Comparison of ENCODE assay signal across 19 cellular contexts in genomic region chr2:96970910-96971309, GRCh38. TPM values are rescaled to one million over a fixed set of nuclear protein-coding genes. Genes with fewer than 3 reads are reported as not detected.
DNase-seq lines count a peak whose midpoint lies in the region; ATAC-seq and TF ChIP-seq lines count a peak whose summit lies in the region.
"Had no signal": no experiment of that assay in that cellular context is flagged by ENCODE, and none has a peak within 500 bp of the region (broad histone marks: within the 10 kb centered on the region; RNA-seq: fewer than 3 reads in every experiment).

No MANE protein-coding gene starts in this region.

- H3K4me3 ChIP-seq in CD4-positive, CD25-positive, alpha-beta regulatory T cell (ENCODE audit: low read depth, low read length): no peak overlapping the region
- H3K4me3 ChIP-seq in smooth muscle cell (no peak overlapping the region), trophoblast cell (ENCODE audit: low read depth, low read length) (no peak overlapping the region)
- H3K4me3 ChIP-seq: GM12878, PC-9 had no signal

- H2BK120ac ChIP-seq in trophoblast cell (ENCODE audit: insufficient read depth, low read length, poor library complexity): no peak overlapping the region

- H3K9ac ChIP-seq in smooth muscle cell (ENCODE audit: low read depth): no peak overlapping the region
- H3K9ac ChIP-seq in trophoblast cell (ENCODE audit: low read length): no peak overlapping the region

- TF ChIP-seq CTCF in smooth muscle cell (IDR thresholded peaks at IDR 0.05; ENCODE audit: borderline replicate concordance, insufficient read depth, poor library complexity, severe bottlenecking): no peak

- H3K4me3 Mint-ChIP-seq in CD4-positive, CD25-positive, alpha-beta regulatory T cell: no peak overlapping the region
- H3K4me3 Mint-ChIP-seq: naive B cell had no signal

- no peak overlapping the region for H2AK5ac ChIP-seq in trophoblast cell (ENCODE audit: low read length)

- no peak overlapping the region for H3K14ac ChIP-seq in trophoblast cell (ENCODE audit: low read length)

- H3F3A ChIP-seq in smooth muscle cell (ENCODE audit: low read depth): no peaks in the 10 kb centered on the region

- H3K27me3 Mint-ChIP-seq in CD4-positive, CD25-positive, alpha-beta regulatory T cell: no peaks in the 10 kb centered on the region

- H3K36me3 ChIP-seq in CD4-positive, CD25-positive, alpha-beta regulatory T cell (ENCODE audit: control insufficient read depth, insufficient read depth, low read length): no peaks in the 10 kb centered on the region
- no peaks in the 10 kb centered on the region for H3K36me3 ChIP-seq in smooth muscle cell (ENCODE audit: low read depth)
- H3K36me3 ChIP-seq in trophoblast cell (ENCODE audit: control insufficient read depth in 1 of 2, insufficient read depth in 2 of 2, low read length in 2 of 2): no peaks in the 10 kb centered on the region

- no peak overlapping the region for H2BK5ac ChIP-seq in trophoblast cell (ENCODE audit: low read depth, low read length, poor library complexity)

- no peak overlapping the region for H4K91ac ChIP-seq in trophoblast cell (ENCODE audit: low read depth, low read length)

- ATAC-seq in CD4-positive, CD25-positive, alpha-beta regulatory T cell (ENCODE audit: low read depth in 2 of 2): no peak
- ATAC-seq in HG03175 (IDR thresholded peaks at IDR 0.05; ENCODE audit: unreplicated experiment): no peak
- ATAC-seq: HCT116 had no signal

- H3K4me1 Mint-ChIP-seq in CD4-positive, CD25-positive, alpha-beta regulatory T cell: peaks cover 0 to 14% (median 5%) of the 10 kb centered on the region in 4 donors

- H2AFZ ChIP-seq in smooth muscle cell (ENCODE audit: low read depth) (no peak overlapping the region), trophoblast cell (ENCODE audit: insufficient read depth, low read length, poor library complexity) (no peak overlapping the region)
- H2AFZ ChIP-seq: PC-9 had no signal

- H3K79me1 ChIP-seq in trophoblast cell (ENCODE audit: low read length): no peaks in the 10 kb centered on the region

- no peak for DNase-seq in CD4-positive, CD25-positive, alpha-beta regulatory T cell
- peak; percentile 62 for DNase-seq in DMS79 (lab: John Stamatoyannopoulos, UW)
- DNase-seq in NCI-H2171 treated with DMSO at 0.1 percent for 48 hours (lab: John Stamatoyannopoulos, UW): peak; percentile 56
- DNase-seq in smooth muscle cell (lab: John Stamatoyannopoulos, UW; ENCODE audit: unreplicated experiment): no peak
- no peak for DNase-seq in trophoblast cell
- no peak for DNase-seq in cerebellum (ENCODE audit: low spot score)
- DNase-seq: activated CD4-positive, alpha-beta T cell treated with anti-CD3 and anti-CD28 coated beads for 1 hour; activated effector memory CD4-positive, alpha-beta T cell treated with Interleukin-2 at 50 U/mL for 16 hours; amniotic stem cell; effector memory CD4-positive, alpha-beta T cell; GF-D8; naive B cell; NCI-H1092 had no signal

- 92% methylated on average over 2 of the region's 2 CpGs for WGBS in smooth muscle cell (ENCODE audit: low lambda C conversion rate)
- no CpG with 5 or more reads among the region's 2 CpGs for WGBS in trophoblast cell (ENCODE audit: extremely low coverage, insufficient coverage, insufficient read length)

- peaks cover 0 to 2% (median 0%) of the 10 kb centered on the region in 7 donors for H3K9me3 Mint-ChIP-seq in CD4-positive, CD25-positive, alpha-beta regulatory T cell
- H3K9me3 Mint-ChIP-seq: naive B cell had no signal

- no peak overlapping the region for H3K27ac ChIP-seq in CD4-positive, CD25-positive, alpha-beta regulatory T cell (ENCODE audit: insufficient read depth, low read length, poor library complexity, severe bottlenecking)
- H3K27ac ChIP-seq in layer of hippocampus (ENCODE audit: low read depth, low read length): peak overlapping the region; percentile 63
- H3K27ac ChIP-seq in smooth muscle cell (ENCODE audit: low read depth): no peak overlapping the region
- H3K27ac ChIP-seq in trophoblast cell (ENCODE audit: low read depth, low read length): no peak overlapping the region
- H3K27ac ChIP-seq: PC-9 had no signal

- H3K79me2 ChIP-seq in smooth muscle cell (ENCODE audit: low read depth) (no peaks in the 10 kb centered on the region), trophoblast cell (ENCODE audit: control insufficient read depth, insufficient read depth, low read length, poor library complexity) (no peaks in the 10 kb centered on the region)

- no peak overlapping the region for H3K23ac ChIP-seq in trophoblast cell (ENCODE audit: low read length)

- H3K27ac Mint-ChIP-seq in CD4-positive, CD25-positive, alpha-beta regulatory T cell: peak overlapping the region in 2 of 3 donors; percentile 2 to 20
- H3K27ac Mint-ChIP-seq: naive B cell had no signal

- no peaks in the 10 kb centered on the region for H3K4me1 ChIP-seq in CD4-positive, CD25-positive, alpha-beta regulatory T cell (ENCODE audit: control insufficient read depth, insufficient read depth, low read length, poor library complexity, severe bottlenecking)
- H3K4me1 ChIP-seq in smooth muscle cell (ENCODE audit: low read depth) (no peaks in the 10 kb centered on the region), trophoblast cell (ENCODE audit: control insufficient read depth in 1 of 2, insufficient read depth in 2 of 2, low read length in 2 of 2) (no peaks in the 10 kb centered on the region)

- no peaks in the 10 kb centered on the region for H3K36me3 Mint-ChIP-seq in CD4-positive, CD25-positive, alpha-beta regulatory T cell
- H3K36me3 Mint-ChIP-seq: naive B cell had no signal

- no peak overlapping the region for H4K8ac ChIP-seq in trophoblast cell (ENCODE audit: low read depth, low read length)

- no peaks in the 10 kb centered on the region for H4K20me1 ChIP-seq in smooth muscle cell (ENCODE audit: low read depth)

- H3K18ac ChIP-seq in trophoblast cell (ENCODE audit: low read length): no peak overlapping the region

- no peaks in the 10 kb centered on the region for H3K9me3 ChIP-seq in CD4-positive, CD25-positive, alpha-beta regulatory T cell (ENCODE audit: control insufficient read depth in 2 of 2, low read length in 2 of 2)
- H3K9me3 ChIP-seq in smooth muscle cell (replicated peaks; ENCODE audit: low read depth): no peaks in the 10 kb centered on the region
- H3K9me3 ChIP-seq in trophoblast cell (ENCODE audit: insufficient read depth, low read depth, low read length): peaks cover 2% of the 10 kb centered on the region

- H3K4ac ChIP-seq in trophoblast cell (ENCODE audit: low read depth, low read length): no peak overlapping the region

- no peak overlapping the region for H4K12ac ChIP-seq in trophoblast cell (ENCODE audit: low read depth, low read length)

- no peaks in the 10 kb centered on the region for H3K27me3 ChIP-seq in CD4-positive, CD25-positive, alpha-beta regulatory T cell (ENCODE audit: control insufficient read depth, insufficient read depth, low read length)
- no peaks in the 10 kb centered on the region for H3K27me3 ChIP-seq in layer of hippocampus (ENCODE audit: control insufficient read depth, insufficient read depth, low read length)
- no peaks in the 10 kb centered on the region for H3K27me3 ChIP-seq in smooth muscle cell (ENCODE audit: low read depth)
- no peaks in the 10 kb centered on the region for H3K27me3 ChIP-seq in trophoblast cell (ENCODE audit: insufficient read depth, low read length)

- no peak overlapping the region for H2BK12ac ChIP-seq in trophoblast cell (ENCODE audit: low read length)

- H3K4me2 ChIP-seq in smooth muscle cell (no peak overlapping the region), trophoblast cell (ENCODE audit: low read length) (no peak overlapping the region)
- H3K4me2 ChIP-seq: PC-9 had no signal

RNA-seq across cellular contexts. Expression of gene FAM178B, which starts 15.5 kb away (rescaled TPM):
- total RNA-seq in CD4-positive, CD25-positive, alpha-beta regulatory T cell: not detected
- polyA plus RNA-seq in CD4-positive, CD25-positive, alpha-beta regulatory T cell: under 1 TPM in 2 of 4 donors, not detected in 2; 0.06 to 0.59 TPM
- total RNA-seq in smooth muscle cell: 7.9 TPM in 1 of 2 replicates, not detected in the other
- 3.5 and 6.2 TPM in 2 replicates for polyA plus RNA-seq in smooth muscle cell
- 2.4 TPM in 2 replicates for polyA plus RNA-seq in trophoblast cell (2013)
- total RNA-seq in cerebellum: 0.45 TPM
- total RNA-seq: GM12878, lung microvascular endothelial cell had no signal

Comparison
In these comparisons a context has a peak if more than half of its experiments do, and no peak if none do; other contexts are left out.
1. DNase-seq: peak in DMS79 (single experiment) and NCI-H2171 treated with DMSO at 0.1 percent for 48 hours (single experiment); none in CD4-positive, CD25-positive, alpha-beta regulatory T cell (0 of 3), smooth muscle cell (single experiment), trophoblast cell (0 of 2) and cerebellum (single experiment).